In the genomic region with DNA sequence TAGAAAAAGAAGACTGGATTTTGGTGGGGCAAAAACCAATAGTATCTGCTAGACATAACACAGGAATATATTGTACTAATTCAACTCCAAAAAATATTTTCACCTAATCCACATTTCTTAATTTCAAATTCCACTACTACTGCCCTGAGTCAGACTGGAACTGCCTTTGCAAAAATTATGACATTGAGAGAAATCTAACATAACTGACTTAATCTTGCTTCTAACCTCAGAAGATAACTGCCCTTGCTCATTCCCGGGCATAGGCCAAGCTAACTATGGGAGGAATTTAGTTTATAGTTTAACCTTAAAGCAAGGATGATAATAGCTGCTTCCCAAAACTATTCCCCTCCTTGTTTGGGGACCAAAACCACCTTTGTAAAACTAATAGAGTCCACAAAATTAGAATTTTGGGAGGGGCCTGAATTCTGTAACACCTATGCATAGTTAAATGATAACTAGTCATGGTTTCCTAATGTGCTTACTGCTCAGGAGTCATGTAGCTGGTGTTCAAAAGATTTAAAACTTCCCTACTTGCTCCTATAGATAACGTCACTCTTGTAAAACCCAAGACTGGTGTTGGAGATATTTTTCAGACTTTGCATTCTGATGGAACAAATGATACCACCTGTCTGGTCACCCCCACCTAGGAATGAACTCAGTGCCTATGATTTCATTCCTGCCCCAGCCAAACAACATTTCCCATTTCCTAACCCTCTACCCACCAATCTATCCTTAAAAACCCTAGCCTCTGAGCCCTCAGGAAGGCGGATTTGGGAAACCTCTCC, we compare ENCODE assay signal across 34 cellular contexts.
"Had no signal": no experiment of that assay in that cellular context is flagged by ENCODE, and none has a peak within 500 bp of the region (broad histone marks: within the 10 kb centered on the region; RNA-seq: fewer than 3 reads in every experiment).

No MANE protein-coding gene starts in this region.

- H3K27ac ChIP-seq: KMS-11 had no signal

- H3K4me2 ChIP-seq: KMS-11 had no signal

- H3K9me3 ChIP-seq: MG63 had no signal

- H3K36me3 ChIP-seq: MG63 had no signal

- H3K9ac ChIP-seq: KMS-11 had no signal

- H3K4me3 ChIP-seq: MG63 had no signal

- DNase-seq: Karpas-422, Kasumi-1, KG1, MG63, MM.1S, MV-4-11, NCI-H1048, NCI-H1092, NCI-H1092 treated with DMSO at 0.1 percent for 48 hours, NCI-H1105, NCI-H1105 treated with DMSO at 0.1 percent for 48 hours, NCI-H1417, NCI-H1417 treated with DMSO at 0.1 percent for 48 hours, NCI-H1436, NCI-H1436 treated with DMSO at 0.1 percent for 48 hours, NCI-H146, NCI-H1694, NCI-H1694 treated with DMSO at 0.1 percent for 48 hours, NCI-H187, NCI-H187 treated with DMSO at 0.1 percent for 48 hours, NCI-H1930, NCI-H2029, NCI-H2029 treated with DMSO at 0.1 percent for 48 hours, NCI-H2081, NCI-H2081 treated with DMSO at 0.1 percent for 48 hours, NCI-H2107, NCI-H2171, NCI-H2171 treated with DMSO at 0.1 percent for 48 hours, NCI-H2227 treated with DMSO at 0.1 percent for 48 hours, NCI-H345, NCI-H446, NCI-H446 treated with DMSO at 0.1 percent for 48 hours, NCI-H510A had no signal

- H3K27me3 ChIP-seq: MG63 had no signal
